ENCODE assay signal across 21 cellular contexts in the genomic region with DNA sequence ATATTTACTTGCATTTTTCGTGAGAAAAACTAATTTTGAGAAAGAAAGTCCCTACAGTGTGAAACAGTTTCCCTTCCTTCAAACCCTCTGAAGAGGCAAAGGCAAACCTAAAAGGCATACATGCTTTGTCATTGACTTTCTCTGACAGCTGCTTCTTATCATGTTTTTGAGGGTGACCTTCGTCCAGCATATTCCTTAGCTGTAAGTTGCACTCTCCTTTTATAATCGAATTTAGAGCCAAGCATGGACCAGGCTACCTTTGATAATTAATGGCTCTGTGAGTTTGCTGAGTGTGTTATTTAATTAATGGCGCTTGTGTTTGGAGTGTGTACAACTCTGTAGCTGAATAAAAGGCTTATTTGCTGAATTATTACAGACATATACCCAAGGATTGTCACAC.
DNase-seq lines count a peak whose midpoint lies in the region; ATAC-seq and TF ChIP-seq lines count a peak whose summit lies in the region.
"Had no signal": no experiment of that assay in that cellular context is flagged by ENCODE, and none has a peak within 500 bp of the region (broad histone marks: within the 10 kb centered on the region; RNA-seq: fewer than 3 reads in every experiment).

No MANE protein-coding gene starts in this region.

- TF ChIP-seq CTCF in BE2C (IDR thresholded peaks at IDR 0.05; ENCODE audit: low read depth, low read length) (no peak), neural progenitor cell (IDR thresholded peaks at IDR 0.05) (no peak)

- H3K4me1 ChIP-seq in BE2C = peaks cover 22% of the 10 kb centered on the region
- H3K4me1 ChIP-seq in neural progenitor cell = no peaks in the 10 kb centered on the region
- H3K4me1 ChIP-seq: A549, BLaER1 had no signal

- no peak for ATAC-seq in SK-N-SH treated with all-trans-retinoic acid at 6 μM for 48 hours
- ATAC-seq: A549, HCT116 had no signal

- H3K9me3 Mint-ChIP-seq in neural progenitor cell = no peaks in the 10 kb centered on the region
- H3K9me3 Mint-ChIP-seq: HFFc6, IgD-negative memory B cell had no signal

- no peaks in the 10 kb centered on the region for H3K36me3 Mint-ChIP-seq in neural progenitor cell
- H3K36me3 Mint-ChIP-seq: CD14-positive monocyte; CD4-positive, alpha-beta memory T cell; IgD-negative memory B cell had no signal

- H3K4me1 Mint-ChIP-seq in neural progenitor cell = peaks cover 3% of the 10 kb centered on the region

- peak; percentile 17 for DNase-seq in BE2C
- peak; percentile 3 for DNase-seq in OCI-M1 (lab: John Stamatoyannopoulos, UW)
- no peak for DNase-seq in neural progenitor cell (ENCODE audit: low spot score)
- DNase-seq in cerebellum (ENCODE audit: low spot score) = no peak
- no peak for DNase-seq in NCI-H146 treated with DMSO at 0.1 percent for 48 hours (lab: John Stamatoyannopoulos, UW; ENCODE audit: unreplicated experiment)
- no peak for DNase-seq in caudate nucleus (lab: John Stamatoyannopoulos, UW)
- DNase-seq in HuH-7.5 (ENCODE audit: low spot score) = no peak
- DNase-seq: AML-193; CD4-positive, alpha-beta memory T cell; DMS79 treated with DMSO at 0.1 percent for 48 hours; EL; GOT3; H7; HFFc6 had no signal

- H3K4me3 ChIP-seq in BE2C (ENCODE audit: low read depth, low read length) (peak overlapping the region; percentile 12; the same call in 1 of the 2 replicates), neural progenitor cell (no peak overlapping the region)
- H3K4me3 ChIP-seq: A549, BLaER1 had no signal

- H3K9ac ChIP-seq in neural progenitor cell = no peak overlapping the region
- H3K9ac ChIP-seq: BLaER1 had no signal

- H4K20me1 ChIP-seq in neural progenitor cell (ENCODE audit: low read depth) = no peaks in the 10 kb centered on the region
- H4K20me1 ChIP-seq: BLaER1 had no signal

- H3K4me3 Mint-ChIP-seq in neural progenitor cell = no peak overlapping the region
- H3K4me3 Mint-ChIP-seq: CD4-positive, alpha-beta memory T cell; HFFc6; IgD-negative memory B cell had no signal

- H3K9me3 ChIP-seq in BE2C (no peaks in the 10 kb centered on the region), neural progenitor cell (ENCODE audit: low read depth) (no peaks in the 10 kb centered on the region)
- H3K9me3 ChIP-seq: A549, BLaER1 had no signal

- H3K27ac ChIP-seq in neural progenitor cell = no peak overlapping the region
- no peak overlapping the region for H3K27ac ChIP-seq in caudate nucleus (ENCODE audit: low read depth, low read length)
- H3K27ac ChIP-seq: 22Rv1, A549, BLaER1 had no signal

- H3K27me3 ChIP-seq in BE2C = no peaks in the 10 kb centered on the region
- H3K27me3 ChIP-seq in neural progenitor cell = no peaks in the 10 kb centered on the region
- H3K27me3 ChIP-seq: BLaER1 had no signal

- no peak overlapping the region for H3K4me2 ChIP-seq in neural progenitor cell
- H3K4me2 ChIP-seq: A549, BLaER1 had no signal

- peak overlapping the region; percentile 12 for H2AFZ ChIP-seq in neural progenitor cell (replicated peaks)

- H3K27me3 Mint-ChIP-seq in neural progenitor cell (ENCODE audit: insufficient read depth, low read depth) = no peaks in the 10 kb centered on the region
- H3K27me3 Mint-ChIP-seq: CD4-positive, alpha-beta memory T cell had no signal

- H3K36me3 ChIP-seq in BE2C (no peaks in the 10 kb centered on the region), neural progenitor cell (no peaks in the 10 kb centered on the region)
- H3K36me3 ChIP-seq: BLaER1 had no signal

- H3K27ac Mint-ChIP-seq in neural progenitor cell = no peak overlapping the region
- H3K27ac Mint-ChIP-seq: CD14-positive monocyte; CD4-positive, alpha-beta memory T cell; HFFc6; IgD-negative memory B cell had no signal

- H3F3A ChIP-seq in neural progenitor cell (ENCODE audit: low read depth) = no peaks in the 10 kb centered on the region

- no peaks in the 10 kb centered on the region for H3K79me2 ChIP-seq in neural progenitor cell (ENCODE audit: low read depth)

TF ChIP-seq in SK-N-SH treated with all-trans-retinoic acid at 6 μM for 48 hours, 23 proteins besides CTCF, POLR2A, EP300 and RAD21 (continues in another document):
- TF ChIP-seq TSHZ2 (CRISPR knock-in tag; IDR thresholded peaks at IDR 0.05) = peak; percentile 69; the same call in 1 of the 2 replicates
- peak; percentile 64; the same call in 1 of the 2 replicates for TF ChIP-seq TCF4 (CRISPR knock-in tag; IDR thresholded peaks at IDR 0.05; ENCODE audit: borderline replicate concordance)
- TF ChIP-seq ZNF8 (CRISPR knock-in tag; IDR thresholded peaks at IDR 0.05) = no peak
- no peak for TF ChIP-seq TOX (CRISPR knock-in tag; IDR thresholded peaks at IDR 0.05; ENCODE audit: borderline replicate concordance)
- no peak for TF ChIP-seq ZNF565 (CRISPR knock-in tag; conservative IDR thresholded peaks at IDR 0.05; ENCODE audit: low read depth)
- TF ChIP-seq RARB (CRISPR knock-in tag; IDR thresholded peaks at IDR 0.05) = no peak
- TF ChIP-seq ESRRG (CRISPR knock-in tag; IDR thresholded peaks at IDR 0.05) = no peak
- 0 out of 2 replicates have a peak, but pooled peaks have one; percentile 9 for TF ChIP-seq ZNF70 (CRISPR knock-in tag; IDR thresholded peaks at IDR 0.05)
- no peak for TF ChIP-seq OSR1 (CRISPR knock-in tag; IDR thresholded peaks at IDR 0.05)
- TF ChIP-seq SNAI2 (CRISPR knock-in tag; IDR thresholded peaks at IDR 0.05) = no peak
- peak; percentile 43 for TF ChIP-seq ISL1 (CRISPR knock-in tag; IDR thresholded peaks at IDR 0.05)
- TF ChIP-seq CSRNP3 (CRISPR knock-in tag; IDR thresholded peaks at IDR 0.05) = no peak
- no peak for TF ChIP-seq ZFP3 (CRISPR knock-in tag; IDR thresholded peaks at IDR 0.05)
- TF ChIP-seq CSDC2 (CRISPR knock-in tag; IDR thresholded peaks at IDR 0.05) = no peak
- peak; percentile 55; the same call in 1 of the 2 replicates for TF ChIP-seq BACH2 (CRISPR knock-in tag; IDR thresholded peaks at IDR 0.05; ENCODE audit: borderline replicate concordance)
- TF ChIP-seq ZFP30 (CRISPR knock-in tag; IDR thresholded peaks at IDR 0.05) = no peak
- no peak for TF ChIP-seq ARNTL (CRISPR knock-in tag; IDR thresholded peaks at IDR 0.05; ENCODE audit: borderline replicate concordance, low read depth)
- no peak for TF ChIP-seq CREB5 (CRISPR knock-in tag; IDR thresholded peaks at IDR 0.05; ENCODE audit: low read depth)
- no peak for TF ChIP-seq GLIS3 (CRISPR knock-in tag; IDR thresholded peaks at IDR 0.05)

Comparison
In these comparisons a context has a peak if more than half of its experiments do, and no peak if none do; other contexts are left out.
1. DNase-seq: peak in BE2C (single experiment) and OCI-M1 (single experiment); none in neural progenitor cell (single experiment), cerebellum (single experiment), NCI-H146 treated with DMSO at 0.1 percent for 48 hours (single experiment), caudate nucleus (0 of 61) and HuH-7.5 (single experiment).